ENCODE assay signal across 14 cellular contexts in genomic region chr18:73549236-73549635, GRCh38.
"Had no signal": no experiment of that assay in that cellular context is flagged by ENCODE, and none has a peak within 500 bp of the region (broad histone marks: within the 10 kb centered on the region; RNA-seq: fewer than 3 reads in every experiment).

No MANE protein-coding gene starts in this region.

- H3K9me3 Mint-ChIP-seq: T-helper 2 cell treated with Interferon-gamma antibody and Interleukin-4, amounts not matched to agents 5 μg/mL and 100 μg/mL, for 36 hours had no signal

- ATAC-seq: lower lobe of right lung; stimulated activated effector memory CD8-positive, alpha-beta T cell treated with anti-CD3 and anti-CD28 coated beads, Interleukin-12 subunit alpha, Interleukin-12 subunit beta, amount 100 ng/mL, for 72 hours had no signal

- H3K4me1 ChIP-seq: colonic mucosa, lower lobe of right lung, right atrium auricular region, thyroid gland had no signal

- H3K36me3 ChIP-seq: brain microvascular endothelial cell, colonic mucosa, lower lobe of right lung, right atrium auricular region, thyroid gland had no signal

- H3K27me3 Mint-ChIP-seq: activated naive CD4-positive, alpha-beta T cell treated with anti-CD3 and anti-CD28 coated beads, Interleukin-2, amount 50 U/mL, for 24 hours had no signal

- H3K4me1 Mint-ChIP-seq: activated naive CD4-positive, alpha-beta T cell treated with anti-CD3 and anti-CD28 coated beads, Interleukin-2, amount 50 U/mL, for 24 hours; stimulated activated effector memory CD8-positive, alpha-beta T cell treated with anti-CD3 and anti-CD28 coated beads, Interleukin-12 subunit alpha, Interleukin-12 subunit beta, amount 100 ng/mL, for 72 hours had no signal

- DNase-seq: activated CD4-positive, alpha-beta T cell treated with anti-CD3 and anti-CD28 coated beads, Interleukin-2, amount 50 U/mL, for 1 hour; activated effector memory CD4-positive, alpha-beta T cell treated with Interleukin-2 at 50 U/mL for 16 hours; brain microvascular endothelial cell; colonic mucosa; effector CD4-positive, alpha-beta T cell; hypothalamus; lower lobe of right lung; midbrain; thyroid gland had no signal

- H3K27ac Mint-ChIP-seq: activated naive CD4-positive, alpha-beta T cell treated with anti-CD3 and anti-CD28 coated beads, Interleukin-2, amount 50 U/mL, for 24 hours; stimulated activated effector memory CD8-positive, alpha-beta T cell treated with anti-CD3 and anti-CD28 coated beads, Interleukin-12 subunit alpha, Interleukin-12 subunit beta, amount 100 ng/mL, for 72 hours; T-helper 2 cell treated with Interferon-gamma antibody and Interleukin-4, amounts not matched to agents 5 μg/mL and 100 μg/mL, for 36 hours had no signal

- H3K9me3 ChIP-seq: colonic mucosa, lower lobe of right lung, right atrium auricular region, thyroid gland had no signal

- H3K36me3 Mint-ChIP-seq: activated naive CD4-positive, alpha-beta T cell treated with anti-CD3 and anti-CD28 coated beads, Interleukin-2, amount 50 U/mL, for 24 hours; stimulated activated effector memory CD8-positive, alpha-beta T cell treated with anti-CD3 and anti-CD28 coated beads, Interleukin-12 subunit alpha, Interleukin-12 subunit beta, amount 100 ng/mL, for 72 hours had no signal

- H3K4me3 Mint-ChIP-seq: activated naive CD4-positive, alpha-beta T cell treated with anti-CD3 and anti-CD28 coated beads, Interleukin-2, amount 50 U/mL, for 24 hours; stimulated activated effector memory CD8-positive, alpha-beta T cell treated with anti-CD3 and anti-CD28 coated beads, Interleukin-12 subunit alpha, Interleukin-12 subunit beta, amount 100 ng/mL, for 72 hours; T-helper 2 cell treated with Interferon-gamma antibody and Interleukin-4, amounts not matched to agents 5 μg/mL and 100 μg/mL, for 36 hours had no signal

- H3K4me3 ChIP-seq: colonic mucosa, lower lobe of right lung, right atrium auricular region, skin epidermis, thyroid gland had no signal

- H3K27me3 ChIP-seq: brain microvascular endothelial cell, colonic mucosa, right atrium auricular region, thyroid gland had no signal

- H3K27ac ChIP-seq: brain microvascular endothelial cell, colonic mucosa, lower lobe of right lung, right atrium auricular region, skin epidermis, thyroid gland had no signal
